In the genomic region with DNA sequence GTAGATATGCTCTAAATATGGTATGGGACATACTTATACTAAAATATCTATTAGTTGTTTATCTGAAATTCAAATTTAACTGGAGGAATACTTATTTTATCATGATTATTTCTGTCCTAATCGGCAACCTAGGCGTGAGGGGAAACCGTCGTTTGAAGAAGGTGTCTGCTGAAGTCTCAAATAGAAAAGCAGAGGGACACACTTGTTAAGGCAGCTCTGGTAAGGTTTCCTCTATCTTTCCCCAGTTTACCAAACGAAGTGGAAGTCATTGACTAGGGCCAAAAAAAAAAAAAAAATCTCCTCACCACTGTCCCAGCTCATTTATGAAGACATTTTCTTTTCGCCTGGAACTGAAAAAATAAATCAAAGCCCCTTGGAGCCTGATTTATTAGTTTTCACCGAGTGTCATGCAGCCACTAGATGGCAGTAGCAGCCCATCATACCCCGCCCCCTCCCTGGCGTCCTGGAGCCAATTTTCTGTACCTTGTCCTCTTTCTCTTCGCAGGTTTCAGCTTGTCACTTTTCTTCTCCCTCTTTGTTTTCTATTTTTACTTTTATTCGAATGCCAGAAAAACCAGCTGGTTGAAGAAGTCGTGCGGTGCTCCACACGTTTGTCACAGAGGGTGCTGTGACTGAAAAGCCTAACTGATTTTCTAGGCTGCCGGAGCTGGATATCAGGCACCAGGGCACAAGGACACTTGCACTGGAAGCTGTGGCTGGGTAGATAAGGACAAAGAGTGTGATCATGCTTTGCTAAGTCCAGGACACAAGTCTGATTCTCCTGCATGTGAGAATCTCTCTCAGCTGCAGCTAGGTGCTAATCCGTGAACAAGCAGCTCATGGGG, we compare ENCODE assay signal across 9 cellular contexts.
DNase-seq lines count a peak whose midpoint lies in the region; ATAC-seq, FAIRE-seq and TF ChIP-seq lines count a peak whose summit lies in the region.
"Had no signal": no experiment of that assay in that cellular context is flagged by ENCODE, and none has a peak within 500 bp of the region (broad histone marks: within the 10 kb centered on the region; RNA-seq: fewer than 3 reads in every experiment).

No MANE protein-coding gene starts in this region.

- no peak for TF ChIP-seq POLR2A in endothelial cell of umbilical vein (IDR thresholded peaks at IDR 0.05; ENCODE audit: low read depth, low read length)

- H3K4me1 Mint-ChIP-seq in Caco-2 (ENCODE audit: low read depth, unreplicated experiment) = no peaks in the 10 kb centered on the region

- peak; percentile 83 for ATAC-seq in GM21360 (IDR thresholded peaks at IDR 0.05; ENCODE audit: unreplicated experiment)

- peak; percentile 83 for FAIRE-seq in endothelial cell of umbilical vein (lab: Jason Lieb, UNC)

- dilution Hi-C loops in endothelial cell of umbilical vein (cut with MboI; ENCODE audit: extremely low pct_ligation_motif_present, low sequenced_read_pairs) = no loop called here

- no peaks in the 10 kb centered on the region for H3K27me3 ChIP-seq in Caco-2 (replicated peaks; ENCODE audit: control insufficient read depth, insufficient read depth, low read length)
- H3K27me3 ChIP-seq in endothelial cell of umbilical vein (ENCODE audit: control insufficient read depth in 2 of 2, insufficient read depth in 2 of 2, low read length in 2 of 2) = peaks cover 0 to 3% of the 10 kb centered on the region in 2 experiments

- intact Hi-C loops in Caco-2 (cut with micrococcal nuclease; ENCODE audit: unreplicated experiment) = loop anchor here (1.0 to 10.0 kb wide), 8 partner anchors 68 to 931 kb away; no protein-coding TSS in a partner anchor
- intact Hi-C loops in endothelial cell of umbilical vein (cut with micrococcal nuclease) = loop anchor here (5.0 to 10.0 kb wide), 2 partner anchors 439 to 866 kb away; no protein-coding TSS in a partner anchor

- no peaks in the 10 kb centered on the region for H3K9me1 ChIP-seq in endothelial cell of umbilical vein (replicated peaks; ENCODE audit: control insufficient read depth, extremely low read depth, insufficient read depth, low read length)

- H3K9me3 Mint-ChIP-seq in Caco-2 (ENCODE audit: unreplicated experiment) = no peaks in the 10 kb centered on the region
- H3K9me3 Mint-ChIP-seq: central memory CD8-positive, alpha-beta T cell had no signal

- no peak overlapping the region for H3K27ac ChIP-seq in endothelial cell of umbilical vein (ENCODE audit: insufficient read depth, low read depth, low read length)

- H3K4me3 Mint-ChIP-seq in Caco-2 (ENCODE audit: unreplicated experiment) = peak overlapping the region; percentile 42
- H3K4me3 Mint-ChIP-seq: central memory CD8-positive, alpha-beta T cell had no signal

- H2AFZ ChIP-seq in endothelial cell of umbilical vein (ENCODE audit: low read depth, low read length) = no peak overlapping the region

- peak; percentile 81 for TF ChIP-seq CTCF in Caco-2 (IDR thresholded peaks at IDR 0.05; ENCODE audit: insufficient read depth in 1 of 2, low read depth in 1 of 2, low read length in 1 of 2, severe bottlenecking in 1 of 2, unreplicated experiment in 1 of 2)
- TF ChIP-seq CTCF in endothelial cell of umbilical vein (IDR thresholded peaks at IDR 0.05; ENCODE audit: extremely low read depth in 1 of 2, insufficient read depth in 1 of 2, low read depth in 1 of 2, low read length in 2 of 2) = peak; percentile 81

- CTCF ChIA-PET in Caco-2 (lab: Charles Lee) (interaction anchor here (0.6 to 1.6 kb wide), 7 partner anchors 29 to 1570 kb away, joined by 3 to 19 read pairs (median 3); no protein-coding TSS in a partner anchor), endothelial cell of umbilical vein (lab: Charles Lee) (interaction anchor here (0.7 to 4.5 kb wide), 14 partner anchors 8 to 1923 kb away, joined by 3 to 41 read pairs (median 4); no protein-coding TSS in a partner anchor)

- H4K20me1 ChIP-seq in endothelial cell of umbilical vein (replicated peaks; ENCODE audit: control insufficient read depth, extremely low read depth, insufficient read depth, low read length) = no peaks in the 10 kb centered on the region

- no peaks in the 10 kb centered on the region for H3K79me2 ChIP-seq in endothelial cell of umbilical vein (ENCODE audit: control insufficient read depth, insufficient read depth, low read length)

- POLR2A ChIA-PET in Caco-2 (lab: Charles Lee) (no interaction called here), endothelial cell of umbilical vein (lab: Charles Lee) (no interaction called here)

- BruUV-seq in Caco-2 (replicated peaks; lab: Mats Ljungman, UMichigan) = no TSS peak
- BruUV-seq in endothelial cell of umbilical vein (replicated peaks; lab: Mats Ljungman, UMichigan) = no TSS peak

- H3K9me3 ChIP-seq in Caco-2 (no peaks in the 10 kb centered on the region), endothelial cell of umbilical vein (replicated peaks; ENCODE audit: control insufficient read depth, insufficient read depth, low read length) (no peaks in the 10 kb centered on the region)

- H3K4me1 ChIP-seq in Caco-2 = peaks cover 11% of the 10 kb centered on the region; the same call in 1 of the 2 replicates
- H3K4me1 ChIP-seq in endothelial cell of umbilical vein (ENCODE audit: control insufficient read depth, extremely low read depth, insufficient read depth, low read length) = no peaks in the 10 kb centered on the region

- H3K36me3 ChIP-seq in Caco-2 (ENCODE audit: control insufficient read depth, insufficient read depth, low read length) (no peaks in the 10 kb centered on the region), endothelial cell of umbilical vein (ENCODE audit: control insufficient read depth in 2 of 2, extremely low read depth in 1 of 2, insufficient read depth in 2 of 2, low read length in 2 of 2) (no peaks in the 10 kb centered on the region)

- no peaks in the 10 kb centered on the region for H3K36me3 Mint-ChIP-seq in Caco-2 (ENCODE audit: insufficient read depth, unreplicated experiment)

- peak overlapping the region; percentile 11; the same call in 1 of the 2 replicates for H3K4me3 ChIP-seq in Caco-2 (ENCODE audit: low read depth, low read length)
- H3K4me3 ChIP-seq in endothelial cell of umbilical vein (replicated peaks in 1 of 3; ENCODE audit: insufficient read depth in 1 of 3, low read depth in 1 of 3, low read length in 3 of 3) = no peak overlapping the region

- peak; percentile 52 to 78 for DNase-seq in Caco-2
- peak; percentile 23 for DNase-seq in HS-5 (ENCODE audit: low read depth)
- peak; percentile 86 for DNase-seq in NCI-H82 (lab: John Stamatoyannopoulos, UW)
- DNase-seq in activated CD8-positive, alpha-beta memory T cell treated with anti-CD3 and anti-CD28 coated beads for 24 hours = peak; percentile 80
- peak; percentile 53 for DNase-seq in endothelial cell of umbilical vein (ENCODE audit: low read depth, low spot score)
- peak; percentile 55 for DNase-seq in mucosa of gallbladder (ENCODE audit: low spot score)
- peak in 5 of 6 experiments; percentile 9 to 43 (median 22) for DNase-seq in stimulated activated naive CD4-positive, alpha-beta T cell (lab: John Stamatoyannopoulos, UW)

- H3K4me2 ChIP-seq in endothelial cell of umbilical vein (ENCODE audit: insufficient read depth, low read length) = no peak overlapping the region

- H3K27me3 Mint-ChIP-seq in Caco-2 (ENCODE audit: insufficient read depth, unreplicated experiment) = no peaks in the 10 kb centered on the region
- H3K27me3 Mint-ChIP-seq: central memory CD8-positive, alpha-beta T cell had no signal

- no peak overlapping the region for H3K9ac ChIP-seq in endothelial cell of umbilical vein (replicated peaks; ENCODE audit: extremely low read depth, insufficient read depth, low read length)

- no peak overlapping the region for H3K27ac Mint-ChIP-seq in Caco-2 (ENCODE audit: unreplicated experiment)

TF ChIP-seq in endothelial cell of umbilical vein, 7 proteins besides CTCF, POLR2A, EP300 and RAD21:
- TF ChIP-seq, protein P1, sequence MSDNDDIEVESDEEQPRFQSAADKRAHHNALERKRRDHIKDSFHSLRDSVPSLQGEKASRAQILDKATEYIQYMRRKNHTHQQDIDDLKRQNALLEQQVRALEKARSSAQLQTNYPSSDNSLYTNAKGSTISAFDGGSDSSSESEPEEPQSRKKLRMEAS (IDR thresholded peaks at IDR 0.05; ENCODE audit: insufficient read depth, insufficient read length) = no peak
- no peak for TF ChIP-seq MYC (IDR thresholded peaks at IDR 0.05; ENCODE audit: low read depth, low read length)
- TF ChIP-seq GATA2 (IDR thresholded peaks at IDR 0.05; ENCODE audit: insufficient read depth, insufficient read length, low read depth, low read length) = no peak
- TF ChIP-seq FOS (IDR thresholded peaks at IDR 0.05; ENCODE audit: borderline replicate concordance, insufficient read depth, low read length) = no peak
- TF ChIP-seq JUN (IDR thresholded peaks at IDR 0.05; ENCODE audit: borderline replicate concordance, insufficient read depth, insufficient read length, low read depth) = no peak
- TF ChIP-seq EZH2 (IDR thresholded peaks at IDR 0.05; ENCODE audit: borderline replicate concordance, low read depth, low read length, severe bottlenecking) = no peak
- TF ChIP-seq POLR2AphosphoS5 (IDR thresholded peaks at IDR 0.05; ENCODE audit: insufficient read depth, low read depth, low read length) = no peak

Comparison
In these comparisons a context has a peak if more than half of its experiments do, and no peak if none do; other contexts are left out.
1. DNase-seq: peak in every context shown above with its lines; median percentile 86 in NCI-H82; 80 in activated CD8-positive, alpha-beta memory T cell treated with anti-CD3 and anti-CD28 coated beads for 24 hours; 65 in Caco-2; 55 in mucosa of gallbladder; 53 in endothelial cell of umbilical vein; 23 in HS-5; 22 in stimulated activated naive CD4-positive, alpha-beta T cell.